Comparison of ENCODE assay signal across 1 cellular context in genomic region chr1:226971765-226972164, GRCh38.
TF ChIP-seq lines count a peak whose summit lies in the region.

No MANE protein-coding gene starts in this region.

TF ChIP-seq in HEK293, 187 proteins besides CTCF, POLR2A, EP300 and RAD21 (continued from another document):
- no peak for TF ChIP-seq ZNF639 (tag by site-specific recombination; IDR thresholded peaks at IDR 0.05)
